ENCODE assay signal across 20 cellular contexts in genomic region chr9:136646827-136647711, GRCh38. TPM values are rescaled to one million over a fixed set of nuclear protein-coding genes. Genes with fewer than 3 reads are reported as not detected.
A peak's percentile ranks its signal among the peaks of the same experiment; 100 is the strongest.
DNase-seq lines count a peak whose midpoint lies in the region; ATAC-seq and TF ChIP-seq lines count a peak whose summit lies in the region.
"Had no signal": no experiment of that assay in that cellular context is flagged by ENCODE, and none has a peak within 500 bp of the region (broad histone marks: within the 10 kb centered on the region; RNA-seq: fewer than 3 reads in every experiment).

No MANE protein-coding gene starts in this region.

- no peaks in the 10 kb centered on the region; a peak in 1 of 3 replicates for H3K36me3 ChIP-seq in HEK293 (ENCODE audit: control insufficient read depth in 2 of 2, insufficient read depth in 1 of 2, low read length in 2 of 2)
- no peaks in the 10 kb centered on the region for H3K36me3 ChIP-seq in esophagus muscularis mucosa
- H3K36me3 ChIP-seq in thoracic aorta = no peaks in the 10 kb centered on the region
- H3K36me3 ChIP-seq: brain microvascular endothelial cell, ovary had no signal

- no peak for TF ChIP-seq POLR2A in esophagus muscularis mucosa (IDR thresholded peaks at IDR 0.05; ENCODE audit: low read depth)

- TF ChIP-seq CTCF in HEK293 (tag by site-specific recombination; IDR thresholded peaks at IDR 0.05) = no peak
- no peak for TF ChIP-seq CTCF in esophagus muscularis mucosa (IDR thresholded peaks at IDR 0.05)
- TF ChIP-seq CTCF in thoracic aorta (IDR thresholded peaks at IDR 0.05) = no peak

- H3K36me3 Mint-ChIP-seq in naive B cell = no peaks in the 10 kb centered on the region
- H3K36me3 Mint-ChIP-seq: activated naive CD4-positive, alpha-beta T cell treated with anti-CD3 and anti-CD28 coated beads, Interleukin-2, amount 50 U/mL, for 24 hours had no signal

- no peak overlapping the region for H3K27ac ChIP-seq in HEK293 (ENCODE audit: extremely low read depth, low read depth, low read length)
- H3K27ac ChIP-seq in esophagus muscularis mucosa (replicated peaks in 1 of 4) = peak overlapping the region in 3 of 4 donors; percentile 60 to 81 (median 73)
- H3K27ac ChIP-seq in thoracic aorta = no peak overlapping the region
- H3K27ac ChIP-seq: brain microvascular endothelial cell had no signal

- WGBS in esophagus muscularis mucosa = 71% methylated on average over 21 of the region's 29 CpGs

- peaks cover 7 to 25% (median 13%) of the 10 kb centered on the region in 3 donors for H3K27me3 Mint-ChIP-seq in naive B cell

- ATAC-seq in naive B cell (ENCODE audit: low read depth in 2 of 2) (no peak), thoracic aorta (ENCODE audit: insufficient number of reproducible peaks, low FRiP score, low read depth) (no peak), GM21825 (IDR thresholded peaks at IDR 0.05; ENCODE audit: unreplicated experiment) (no peak), GM18909 (IDR thresholded peaks at IDR 0.05; ENCODE audit: poor library complexity, unreplicated experiment) (no peak), GM21717 (IDR thresholded peaks at IDR 0.05; ENCODE audit: unreplicated experiment) (no peak)

- intact Hi-C loops in esophagus muscularis mucosa (cut with DNase I) = no loop called here

- H3K4me3 Mint-ChIP-seq in naive B cell = peak overlapping the region in 5 of 8 donors; percentile 16 to 72 (median 59)
- H3K4me3 Mint-ChIP-seq: activated CD4-positive, alpha-beta T cell treated with anti-CD3 and anti-CD28 coated beads, Interleukin-2, amount 10 ng/mL, durations not matched to agents 24 days and 14 days; activated naive CD4-positive, alpha-beta T cell treated with anti-CD3 and anti-CD28 coated beads, Interleukin-2, amount 50 U/mL, for 24 hours; HFFc6 had no signal

- H3K9me3 Mint-ChIP-seq in naive B cell = peaks cover 0 to 2% (median 0%) of the 10 kb centered on the region in 7 donors
- H3K9me3 Mint-ChIP-seq: activated CD4-positive, alpha-beta T cell treated with anti-CD3 and anti-CD28 coated beads, Interleukin-2, amount 10 ng/mL, durations not matched to agents 24 days and 14 days; activated naive CD4-positive, alpha-beta T cell treated with anti-CD3 and anti-CD28 coated beads, Interleukin-2, amount 50 U/mL, for 24 hours; HFFc6 had no signal

- H3K4me3 ChIP-seq in HEK293 (ENCODE audit: low read depth, low read length) = no peak overlapping the region
- H3K4me3 ChIP-seq in esophagus muscularis mucosa = peak overlapping the region; percentile 35 to 51 (median 36)
- H3K4me3 ChIP-seq in thoracic aorta = peak overlapping the region; percentile 26
- H3K4me3 ChIP-seq: ovary, testis had no signal

- H3K4me1 Mint-ChIP-seq in naive B cell = peaks cover 12 to 38% (median 24%) of the 10 kb centered on the region in 3 donors
- H3K4me1 Mint-ChIP-seq: activated CD4-positive, alpha-beta T cell treated with anti-CD3 and anti-CD28 coated beads, Interleukin-2, amount 10 ng/mL, durations not matched to agents 24 days and 14 days; activated naive CD4-positive, alpha-beta T cell treated with anti-CD3 and anti-CD28 coated beads, Interleukin-2, amount 50 U/mL, for 24 hours had no signal

- TF ChIP-seq EP300 in esophagus muscularis mucosa (IDR thresholded peaks at IDR 0.05) = no peak

- H3K9me3 ChIP-seq in HEK293 (ENCODE audit: control insufficient read depth, insufficient read depth, low read depth, low read length) (no peaks in the 10 kb centered on the region), esophagus muscularis mucosa (no peaks in the 10 kb centered on the region), thoracic aorta (no peaks in the 10 kb centered on the region)
- H3K9me3 ChIP-seq: ovary, testis had no signal

- peak overlapping the region in 2 of 6 donors; percentile 10 to 92 for H3K27ac Mint-ChIP-seq in naive B cell
- H3K27ac Mint-ChIP-seq: activated CD4-positive, alpha-beta T cell treated with anti-CD3 and anti-CD28 coated beads, Interleukin-2, amount 10 ng/mL, durations not matched to agents 24 days and 14 days; activated naive CD4-positive, alpha-beta T cell treated with anti-CD3 and anti-CD28 coated beads, Interleukin-2, amount 50 U/mL, for 24 hours; HFFc6 had no signal

- DNase-seq in esophagus muscularis mucosa (ENCODE audit: extremely low spot score) (no peak), naive B cell (no peak), thoracic aorta (ENCODE audit: low spot score) (no peak), NCI-H526 (lab: John Stamatoyannopoulos, UW) (no peak)
- DNase-seq: activated CD4-positive, alpha-beta T cell treated with anti-CD3 and anti-CD28 coated beads, Interleukin-2, amount 10 ng/mL, durations not matched to agents 24 days and 14 days; brain microvascular endothelial cell; DMS79 treated with DMSO at 0.1 percent for 48 hours; effector memory CD4-positive, alpha-beta T cell; HFFc6; KG1; NCI-H1417 treated with DMSO at 0.1 percent for 48 hours; NCI-H446; stimulated activated CD4-positive, alpha-beta T cell treated with anti-CD3 and anti-CD28 coated beads, Interleukin-15, amount 100 ng/mL, for 24 hours had no signal

- no peaks in the 10 kb centered on the region for H3K4me1 ChIP-seq in HEK293 (ENCODE audit: control insufficient read depth, insufficient read depth, low read length)
- H3K4me1 ChIP-seq in esophagus muscularis mucosa = peaks cover 17 to 33% (median 26%) of the 10 kb centered on the region in 4 donors
- H3K4me1 ChIP-seq in thoracic aorta (ENCODE audit: control insufficient read depth in 1 of 2, low read depth in 2 of 2) = peaks cover 9 to 10% of the 10 kb centered on the region in 2 donors

- CTCF ChIA-PET in HEK293 (lab: Yijun Ruan, JAX) = interaction anchor here (0.6 to 2.9 kb wide), 3 partner anchors 159 to 169 kb away, joined by 3 to 14 read pairs (median 6); no protein-coding TSS in a partner anchor

- POLR2A ChIA-PET in HEK293 (lab: Yijun Ruan, JAX) = no interaction called here

- H3K27me3 ChIP-seq in esophagus muscularis mucosa = peaks cover 0 to 45% (median 21%) of the 10 kb centered on the region in 4 donors
- H3K27me3 ChIP-seq in thoracic aorta (replicated peaks; ENCODE audit: insufficient read depth) = no peaks in the 10 kb centered on the region
- H3K27me3 ChIP-seq: brain microvascular endothelial cell, ovary, testis had no signal

TF ChIP-seq in HEK293, 187 proteins besides CTCF, POLR2A, EP300 and RAD21:
- TF ChIP-seq ZNF629 (tag by site-specific recombination; IDR thresholded peaks at IDR 0.05) (no peak), HIC1 (tag by site-specific recombination; IDR thresholded peaks at IDR 0.05) (0 out of 2 replicates have a peak, but pooled peaks have one; percentile 20)

RNA-seq across cellular contexts. Expression of gene EGFL7, which starts 15.6 kb away (rescaled TPM):
- total RNA-seq in esophagus muscularis mucosa (100 to 1,000 TPM in 1 of 4 donors, 10 to 100 TPM in 3; 33.2 to 134 (median 78.7) TPM), thoracic aorta (10 to 100 TPM; 42.0 to 56.5 TPM)
- polyA plus RNA-seq in naive B cell (ENCODE audit: low read depth in 6 of 6) = under 1 TPM in 2 of 6 donors, not detected in 4; 0.33 TPM

RNA-seq across cellular contexts. Expression of gene AGPAT2, which starts 40.2 kb away (rescaled TPM):
- total RNA-seq in esophagus muscularis mucosa = 10 to 100 TPM; 22.0 to 52.8 (median 39.3) TPM
- 10 to 100 TPM; 36.1 to 59.9 (median 48.0) TPM for polyA plus RNA-seq in naive B cell (ENCODE audit: low read depth in 6 of 6)
- total RNA-seq in thoracic aorta = 10 to 100 TPM; 50.2 to 66.8 TPM

Comparison
In these comparisons a context has a peak if more than half of its experiments do, and no peak if none do; other contexts are left out.
1. H3K27ac ChIP-seq: peak in esophagus muscularis mucosa (3 of 4); none in HEK293 (single experiment) and thoracic aorta (0 of 2).